8 cellular contexts compared by ENCODE assay signal in the genomic region with DNA sequence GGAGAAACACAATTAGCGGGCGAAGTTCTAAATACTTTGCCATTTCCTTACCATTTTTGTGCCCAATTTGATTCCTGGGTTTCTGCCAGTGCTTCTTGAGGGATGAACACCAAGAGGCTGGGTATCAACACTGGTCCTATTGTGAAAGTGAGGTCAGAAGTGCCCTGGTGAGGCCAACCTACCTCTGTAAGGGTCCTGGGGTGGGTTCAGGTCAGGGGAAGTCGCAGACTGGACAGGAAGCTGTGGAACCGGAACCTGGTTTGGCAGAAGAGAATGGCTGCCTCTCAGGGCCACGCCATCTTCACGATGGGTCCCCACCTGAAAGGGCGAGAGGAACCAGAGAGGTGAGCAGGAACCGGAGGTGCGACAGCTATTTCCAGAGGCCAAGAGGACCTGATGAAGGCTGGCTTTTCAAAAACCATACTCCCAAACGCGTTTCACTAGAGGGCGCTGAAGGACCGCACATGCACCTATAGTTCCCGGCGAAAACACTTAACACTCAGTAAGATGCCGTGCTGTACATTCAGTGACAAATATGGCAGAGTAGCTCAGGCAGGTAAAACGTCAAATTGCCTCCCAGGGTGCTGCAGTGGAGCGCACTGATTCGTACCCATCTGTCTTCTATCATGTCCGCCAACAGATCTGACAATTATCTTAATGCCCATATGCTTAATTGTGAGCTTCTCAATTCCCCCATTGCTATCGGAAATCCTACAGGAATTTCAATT.
DNase-seq lines count a peak whose midpoint lies in the region; ATAC-seq and TF ChIP-seq lines count a peak whose summit lies in the region.

No MANE protein-coding gene starts in this region.

- no peaks in the 10 kb centered on the region for H3K9me3 ChIP-seq in lung (ENCODE audit: control insufficient read depth in 2 of 2, insufficient read depth in 1 of 2, low read length in 1 of 2)

- H3K4me1 ChIP-seq in lung (ENCODE audit: control insufficient read depth in 2 of 2, insufficient read depth in 2 of 2, low read length in 2 of 2), result no peaks in the 10 kb centered on the region

- peak; percentile 83 for ATAC-seq in HG03342 (IDR thresholded peaks at IDR 0.05; ENCODE audit: unreplicated experiment)
- ATAC-seq in lung (ENCODE audit: insufficient read depth, low FRiP score), result peak; percentile 84

- H3K36me3 ChIP-seq in lung (ENCODE audit: control insufficient read depth in 2 of 2, insufficient read depth in 2 of 2, low read length in 2 of 2), result peaks cover 5 to 8% of the 10 kb centered on the region in 2 donors

- 35 to 36% methylated on average over 21 of the region's 21 CpGs for WGBS in lung, 2 donors

- H3K27ac ChIP-seq in dorsolateral prefrontal cortex (peak overlapping the region in 58 of 59 donors; percentile 32 to 89 (median 74)), lung (ENCODE audit: low read depth in 1 of 2, low read length in 1 of 2) (peak overlapping the region; percentile 27 to 35)

- DNase-seq in Ammon's horn (ENCODE audit: low spot score) (peak; percentile 91), GM19238 (ENCODE audit: insufficient read length, low spot score) (peak; percentile 27), NCI-H2227 (lab: John Stamatoyannopoulos, UW; ENCODE audit: unreplicated experiment) (peak; percentile 92), dorsolateral prefrontal cortex (peak; percentile 75 to 91 (median 84)), lung (ENCODE audit: low spot score) (peak; percentile 71)
- DNase-seq in activated CD4-positive, CD25-positive, alpha-beta regulatory T cell treated with anti-CD3 and anti-CD28 coated beads, Interleukin-2, amount 50 U/mL, for 16 hours (ENCODE audit: low read depth, low spot score), result peak; percentile 2
- DNase-seq in stimulated activated CD8-positive, alpha-beta memory T cell treated with anti-CD3 and anti-CD28 coated beads, Interleukin-15, amount 100 ng/mL, for 1 hour (ENCODE audit: low read depth), result peak; percentile 18

- peak overlapping the region in 31 of 59 donors; percentile 2 to 46 (median 21) for H3K4me3 ChIP-seq in dorsolateral prefrontal cortex
- no peak overlapping the region for H3K4me3 ChIP-seq in lung

- H3K27me3 ChIP-seq in dorsolateral prefrontal cortex (no peaks in the 10 kb centered on the region), lung (ENCODE audit: control insufficient read depth, insufficient read depth) (no peaks in the 10 kb centered on the region)

- TF ChIP-seq CTCF in dorsolateral prefrontal cortex (IDR thresholded peaks at IDR 0.05 in 54 of 56, conservative IDR thresholded peaks at IDR 0.05 in 2 of 56; ENCODE audit: low read depth in 1 of 56, partially characterized antibody in 56 of 56) (peak; percentile 60 to 93 (median 87)), lung (IDR thresholded peaks at IDR 0.05; ENCODE audit: control extremely low read depth, extremely low read depth) (peak; percentile 72)

- intact Hi-C loops in dorsolateral prefrontal cortex (cut with DNase I), result loop anchor here (2.0 to 10.0 kb wide), 9 partner anchors 88 to 1340 kb away; a partner anchor contains a TSS

Comparison
In these comparisons a context has a peak if more than half of its experiments do, and no peak if none do; other contexts are left out.
1. DNase-seq: peak in every context shown above with its lines; median percentile 92 in NCI-H2227; 91 in Ammon's horn; 84 in dorsolateral prefrontal cortex; 71 in lung; 27 in GM19238; 18 in stimulated activated CD8-positive, alpha-beta memory T cell treated with anti-CD3 and anti-CD28 coated beads, Interleukin-15, amount 100 ng/mL, for 1 hour; 2 in activated CD4-positive, CD25-positive, alpha-beta regulatory T cell treated with anti-CD3 and anti-CD28 coated beads, Interleukin-2, amount 50 U/mL, for 16 hours.